Comparison of ENCODE assay signal across 10 cellular contexts in genomic region chr12:121784460-121784859, GRCh38. TPM values are rescaled to one million over a fixed set of nuclear protein-coding genes. Genes with fewer than 3 reads are reported as not detected.
DNase-seq lines count a peak whose midpoint lies in the region; ATAC-seq lines count a peak whose summit lies in the region.
"Had no signal": no experiment of that assay in that cellular context is flagged by ENCODE, and none has a peak within 500 bp of the region (broad histone marks: within the 10 kb centered on the region; RNA-seq: fewer than 3 reads in every experiment).

No MANE protein-coding gene starts in this region.

- peak overlapping the region; percentile 1 for H3K9ac ChIP-seq in mucosa of stomach (ENCODE audit: low read length)

- H3K36me3 ChIP-seq in mucosa of stomach (ENCODE audit: control insufficient read depth, insufficient read depth, low read length), result no peaks in the 10 kb centered on the region
- H3K36me3 ChIP-seq: prostate gland had no signal

- no peaks in the 10 kb centered on the region for H3K9me3 ChIP-seq in mucosa of stomach (ENCODE audit: control insufficient read depth, low read length)
- H3K9me3 ChIP-seq: prostate gland had no signal

- H3K4me1 ChIP-seq in mucosa of stomach (ENCODE audit: control insufficient read depth, insufficient read depth, low read length), result peaks cover 51% of the 10 kb centered on the region

- DNase-seq in CD1c-positive myeloid dendritic cell (ENCODE audit: extremely low spot score) (peak; percentile 85), LHCN-M2 (ENCODE audit: low read depth) (peak; percentile 88), astrocyte of the hippocampus (ENCODE audit: low read depth, low spot score) (peak; percentile 79), DMS114 treated with DMSO at 0.1 percent for 48 hours (lab: John Stamatoyannopoulos, UW; ENCODE audit: unreplicated experiment) (no peak), SKM-1 treated with dmso at 0.1 percent for 144 hours (lab: John Stamatoyannopoulos, UW; ENCODE audit: unreplicated experiment) (no peak)
- DNase-seq: activated gamma-delta T cell treated with Interleukin-2 at 50 U/mL for 16 hours had no signal

- no peaks in the 10 kb centered on the region for H3K27me3 ChIP-seq in mucosa of stomach (ENCODE audit: control insufficient read depth, insufficient read depth, low read length)

- H3K4me3 ChIP-seq in mucosa of stomach (ENCODE audit: low read length), result no peak overlapping the region
- H3K4me3 ChIP-seq: prostate gland had no signal

- ATAC-seq in GM19324 (IDR thresholded peaks at IDR 0.05; ENCODE audit: low FRiP score, unreplicated experiment) (no peak), HG03565 (IDR thresholded peaks at IDR 0.05; ENCODE audit: unreplicated experiment) (no peak)

RNA-seq across cellular contexts. Expression of gene RHOF, which starts 9.0 kb away (rescaled TPM):
- total RNA-seq in LHCN-M2 (2014; rRNA removed), result 1.8 and 2.5 TPM in 2 replicates
- 1.1 TPM for polyA plus RNA-seq in LHCN-M2 (2012)

RNA-seq across cellular contexts. Expression of gene SETD1B, which starts 19.3 kb away (rescaled TPM):
- total RNA-seq in LHCN-M2 (2014; rRNA removed), result 2.2 and 2.9 TPM in 2 replicates
- 4.1 TPM for polyA plus RNA-seq in LHCN-M2 (2012)

Comparison
In these comparisons a context has a peak if more than half of its experiments do, and no peak if none do; other contexts are left out.
1. DNase-seq: peak in CD1c-positive myeloid dendritic cell (single experiment), LHCN-M2 (single experiment) and astrocyte of the hippocampus (single experiment); none in DMS114 treated with DMSO at 0.1 percent for 48 hours (single experiment) and SKM-1 treated with dmso at 0.1 percent for 144 hours (single experiment).